ENCODE assay signal across 18 cellular contexts in genomic region chr20:32003325-32003724, GRCh38. TPM values are rescaled to one million over a fixed set of nuclear protein-coding genes. Genes with fewer than 3 reads are reported as not detected.
DNase-seq lines count a peak whose midpoint lies in the region; ATAC-seq, FAIRE-seq and TF ChIP-seq lines count a peak whose summit lies in the region.
"Had no signal": no experiment of that assay in that cellular context is flagged by ENCODE, and none has a peak within 500 bp of the region (broad histone marks: within the 10 kb centered on the region; RNA-seq: fewer than 3 reads in every experiment).

No MANE protein-coding gene starts in this region.

- BruUV-seq in HepG2 (replicated peaks; lab: Mats Ljungman, UMichigan): no TSS peak

- H3K4me2 ChIP-seq in HepG2 (ENCODE audit: low read depth, low read length): no peak overlapping the region
- H3K4me2 ChIP-seq: BLaER1 had no signal

- H3K36me3 ChIP-seq in HepG2 (replicated peaks in 1 of 2; ENCODE audit: control insufficient read depth in 1 of 2, insufficient read depth in 2 of 2, low read length in 2 of 2) (no peaks in the 10 kb centered on the region), right lobe of liver (no peaks in the 10 kb centered on the region)
- H3K36me3 ChIP-seq: BLaER1, HAP-1 had no signal

- H3K9me3 ChIP-seq in HepG2 (ENCODE audit: low read length): no peaks in the 10 kb centered on the region
- no peaks in the 10 kb centered on the region for H3K9me3 ChIP-seq in right lobe of liver
- H3K9me3 ChIP-seq: BLaER1, HAP-1 had no signal

- H3K27me3 Mint-ChIP-seq in endothelial cell (ENCODE audit: unreplicated experiment): peaks cover 13% of the 10 kb centered on the region

- CTCF ChIA-PET in HepG2 (lab: Yijun Ruan, JAX; ENCODE audit: low intra/inter-chr PET ratio, low total read pairs): no interaction called here
- CTCF ChIA-PET in RWPE1 (lab: Yijun Ruan, JAX): interaction anchor here (1.1 kb wide), 1 partner anchor 14 kb away, joined by 3 read pairs; no protein-coding TSS in a partner anchor

- ATAC-seq in HepG2 (no peak), right lobe of liver (no peak)

- 0% methylated on average over 2 of the region's 2 CpGs for WGBS in HepG2 (ENCODE audit: low lambda C conversion rate)
- 48% methylated on average over 2 of the region's 2 CpGs for WGBS in right lobe of liver (ENCODE audit: insufficient coverage, low coverage, low lambda C conversion rate, missing lambda C conversion rate)

- TF ChIP-seq RAD21 in HepG2 (CRISPR knock-in tag; IDR thresholded peaks at IDR 0.05): no peak

- TF ChIP-seq POLR2A in HepG2 (IDR thresholded peaks at IDR 0.05; ENCODE audit: insufficient read depth in 1 of 2, low read depth in 2 of 2, low read length in 2 of 2): no peak
- no peak for TF ChIP-seq POLR2A in right lobe of liver (IDR thresholded peaks at IDR 0.05)

- no peaks in the 10 kb centered on the region for H4K20me1 ChIP-seq in HepG2 (ENCODE audit: insufficient read depth, low read length)
- H4K20me1 ChIP-seq: BLaER1 had no signal

- POLR2A ChIA-PET in HepG2 (lab: Yijun Ruan, JAX) (no interaction called here), RWPE1 (lab: Yijun Ruan, JAX; ENCODE audit: low non-redundant PET) (no interaction called here)

- H2AFZ ChIP-seq in HepG2 (ENCODE audit: low read length): no peak overlapping the region

- H3K79me2 ChIP-seq in HepG2 (ENCODE audit: insufficient read depth, low read length): no peaks in the 10 kb centered on the region

- H3K27ac Mint-ChIP-seq in endothelial cell (ENCODE audit: unreplicated experiment): peak overlapping the region; percentile 38
- H3K27ac Mint-ChIP-seq: CD14-positive monocyte; CD4-positive, alpha-beta memory T cell had no signal

- TF ChIP-seq CTCF in HepG2 (CRISPR knock-in tag; IDR thresholded peaks at IDR 0.05): no peak
- TF ChIP-seq CTCF in right lobe of liver (IDR thresholded peaks at IDR 0.05): no peak
- no peak for TF ChIP-seq CTCF in RWPE1 (conservative IDR thresholded peaks at IDR 0.05; ENCODE audit: low read depth)
- no peak for TF ChIP-seq CTCF in endothelial cell (IDR thresholded peaks at IDR 0.05; ENCODE audit: unreplicated experiment)

- H3K4me1 Mint-ChIP-seq in endothelial cell (ENCODE audit: unreplicated experiment): peaks cover 45% of the 10 kb centered on the region
- H3K4me1 Mint-ChIP-seq: CD4-positive, alpha-beta memory T cell had no signal

- no peak for FAIRE-seq in HepG2 (lab: Jason Lieb, UNC)

- H3K4me3 ChIP-seq in HepG2 (replicated peaks in 1 of 3; ENCODE audit: insufficient read depth in 1 of 3, low read depth in 2 of 3, low read length in 3 of 3): no peak overlapping the region
- H3K4me3 ChIP-seq in right lobe of liver: no peak overlapping the region
- H3K4me3 ChIP-seq: BLaER1, HAP-1 had no signal

- TF ChIP-seq EP300 in HepG2 (IDR thresholded peaks at IDR 0.05; ENCODE audit: low read depth in 2 of 2, low read length in 2 of 2) (no peak), HepG2 (CRISPR knock-in tag; IDR thresholded peaks at IDR 0.05; ENCODE audit: borderline replicate concordance) (no peak)

- no peaks in the 10 kb centered on the region for H3K4me1 ChIP-seq in HepG2 (ENCODE audit: insufficient read depth, low read length)
- H3K4me1 ChIP-seq in right lobe of liver: no peaks in the 10 kb centered on the region
- H3K4me1 ChIP-seq: HAP-1 had no signal

- in situ Hi-C loops in HepG2 (cut with HindIII; ENCODE audit: extremely low pct_ligation_motif_present, low pct_unique_long_range_greater_than_20kb): no loop called here

- H3K36me3 Mint-ChIP-seq in endothelial cell (ENCODE audit: low read depth, unreplicated experiment): no peaks in the 10 kb centered on the region
- H3K36me3 Mint-ChIP-seq: CD14-positive monocyte; CD4-positive, alpha-beta memory T cell had no signal

- no peaks in the 10 kb centered on the region for H3K9me3 Mint-ChIP-seq in endothelial cell (ENCODE audit: unreplicated experiment)
- H3K9me3 Mint-ChIP-seq: CD14-positive monocyte; CD4-positive, alpha-beta memory T cell had no signal

- H3K27ac ChIP-seq in HepG2 (ENCODE audit: extremely low read length, insufficient read depth, low read length) (no peak overlapping the region), right lobe of liver (no peak overlapping the region), RWPE1 (no peak overlapping the region)
- H3K27ac ChIP-seq: 22Rv1, BLaER1 had no signal

- H3K4me3 Mint-ChIP-seq in endothelial cell (ENCODE audit: unreplicated experiment): no peak overlapping the region
- H3K4me3 Mint-ChIP-seq: CD14-positive monocyte; CD4-positive, alpha-beta memory T cell had no signal

- no peak overlapping the region for H3K9ac ChIP-seq in HepG2 (ENCODE audit: insufficient read depth, low read depth, low read length)
- H3K9ac ChIP-seq: BLaER1 had no signal

- intact Hi-C loops in HepG2 (cut with micrococcal nuclease; ENCODE audit: unreplicated experiment) (no loop called here), right lobe of liver (cut with DNase I) (no loop called here)

- peaks cover 11 to 32% of the 10 kb centered on the region in 2 experiments for H3K27me3 ChIP-seq in HepG2 (ENCODE audit: control insufficient read depth in 1 of 2, insufficient read depth in 2 of 2, low read length in 2 of 2)
- H3K27me3 ChIP-seq in right lobe of liver: no peaks in the 10 kb centered on the region
- H3K27me3 ChIP-seq: BLaER1 had no signal

- DNase-seq in HepG2 (ENCODE audit: low spot score): no peak
- no peak for DNase-seq in right lobe of liver
- DNase-seq in RWPE1 (ENCODE audit: low spot score): peak; percentile 42
- no peak for DNase-seq in endothelial cell (ENCODE audit: low spot score)
- DNase-seq in 8988T: no peak
- no peak for DNase-seq in NCI-H226
- DNase-seq: CD4-positive, alpha-beta memory T cell; DMS153; DMS79; GDM1; GOT3 had no signal

RNA-seq across cellular contexts. Expression of gene CCM2L, which starts 6.9 kb away (rescaled TPM):
- total RNA-seq in HepG2 (2016; rRNA removed; fragmentation: Illumina TruSeq; extraction: Trizol): 0.15 TPM in 1 of 2 replicates, not detected in the other
- total RNA-seq in HepG2 (2016; cell fraction: cytosol; rRNA removed; fragmentation: Illumina TruSeq; extraction: Trizol; ENCODE audit: low read depth): 0.18 TPM in 1 of 2 replicates, not detected in the other
- total RNA-seq in HepG2 (2016; cell fraction: insoluble cytoplasmic fraction; rRNA removed; fragmentation: Illumina TruSeq; extraction: Trizol): 0.09 TPM in 1 of 2 replicates, not detected in the other
- not detected in 2 replicates for total RNA-seq in HepG2 (2016; cell fraction: membrane; rRNA removed; fragmentation: Illumina TruSeq; extraction: Trizol)
- total RNA-seq in HepG2 (2016; cell fraction: nucleus; rRNA removed; fragmentation: Illumina TruSeq; extraction: Trizol): not detected in 2 replicates
- polyA plus RNA-seq in HepG2 (2011; rRNA removed): not detected in 2 replicates
- 0.13 TPM in 1 of 2 replicates, not detected in the other for polyA plus RNA-seq in HepG2 (2011; cell fraction: cytosol; rRNA removed)
- polyA plus RNA-seq in HepG2 (2011; cell fraction: nucleus; rRNA removed): 0.07 and 0.16 TPM in 2 replicates
- polyA plus RNA-seq in HepG2 (2012): 0.15 TPM in 1 of 2 replicates, not detected in the other
- polyA plus RNA-seq in HepG2 (2016; cell fraction: cytosol; fragmentation: Illumina TruSeq; extraction: Trizol; ENCODE audit: low read depth): not detected in 2 replicates
- polyA plus RNA-seq in HepG2 (2016; cell fraction: insoluble cytoplasmic fraction; fragmentation: Illumina TruSeq; extraction: Trizol; ENCODE audit: low read depth): 0.12 and 0.25 TPM in 2 replicates
- 0.08 TPM in 1 of 2 replicates, not detected in the other for polyA plus RNA-seq in HepG2 (2016; cell fraction: membrane; fragmentation: Illumina TruSeq; extraction: Trizol; ENCODE audit: low read depth)
- 0.42 TPM in 1 of 2 replicates, not detected in the other for polyA plus RNA-seq in HepG2 (2016; cell fraction: nucleus; fragmentation: Illumina TruSeq; extraction: Trizol; ENCODE audit: insufficient read depth, low read depth)
- polyA minus RNA-seq in HepG2 (2011; rRNA and poly(A)+ RNA removed; ENCODE audit: low replicate concordance): not detected in 2 replicates
- polyA minus RNA-seq in HepG2 (2011; cell fraction: cytosol; rRNA and poly(A)+ RNA removed): not detected in 2 replicates
- polyA minus RNA-seq in HepG2 (2011; cell fraction: nucleus; rRNA and poly(A)+ RNA removed): not detected in 2 replicates
- 1 to 10 TPM in 2 of 6 experiments, under 1 TPM in 4; 0.61 to 1.7 (median 0.89) TPM for total RNA-seq in right lobe of liver
- 27.2 TPM for total RNA-seq in endothelial cell (ENCODE audit: unreplicated experiment)
- total RNA-seq: A673; CD4-positive, alpha-beta memory T cell had no signal
- polyA plus RNA-seq: AG04450; CD14-positive monocyte; CD4-positive, alpha-beta memory T cell had no signal

RNA-seq across cellular contexts. Expression of gene XKR7, which starts 35.4 kb away (rescaled TPM):
- total RNA-seq in HepG2 (2016; rRNA removed; fragmentation: Illumina TruSeq; extraction: Trizol) (not detected in 2 replicates), right lobe of liver (not detected), endothelial cell (ENCODE audit: unreplicated experiment) (0.23 TPM)
- total RNA-seq in HepG2 (2016; cell fraction: cytosol; rRNA removed; fragmentation: Illumina TruSeq; extraction: Trizol; ENCODE audit: low read depth): not detected in 2 replicates
- not detected in 2 replicates for total RNA-seq in HepG2 (2016; cell fraction: insoluble cytoplasmic fraction; rRNA removed; fragmentation: Illumina TruSeq; extraction: Trizol)
- total RNA-seq in HepG2 (2016; cell fraction: membrane; rRNA removed; fragmentation: Illumina TruSeq; extraction: Trizol): not detected in 2 replicates
- not detected in 2 replicates for total RNA-seq in HepG2 (2016; cell fraction: nucleus; rRNA removed; fragmentation: Illumina TruSeq; extraction: Trizol)
- polyA plus RNA-seq in HepG2 (2011; rRNA removed): not detected in 2 replicates
- not detected in 2 replicates for polyA plus RNA-seq in HepG2 (2011; cell fraction: cytosol; rRNA removed)
- not detected in 2 replicates for polyA plus RNA-seq in HepG2 (2011; cell fraction: nucleus; rRNA removed)
- not detected in 2 replicates for polyA plus RNA-seq in HepG2 (2012)
- not detected in 2 replicates for polyA plus RNA-seq in HepG2 (2016; cell fraction: cytosol; fragmentation: Illumina TruSeq; extraction: Trizol; ENCODE audit: low read depth)
- polyA plus RNA-seq in HepG2 (2016; cell fraction: insoluble cytoplasmic fraction; fragmentation: Illumina TruSeq; extraction: Trizol; ENCODE audit: low read depth): not detected in 2 replicates
- not detected in 2 replicates for polyA plus RNA-seq in HepG2 (2016; cell fraction: membrane; fragmentation: Illumina TruSeq; extraction: Trizol; ENCODE audit: low read depth)
- not detected in 2 replicates for polyA plus RNA-seq in HepG2 (2016; cell fraction: nucleus; fragmentation: Illumina TruSeq; extraction: Trizol; ENCODE audit: insufficient read depth, low read depth)
- polyA minus RNA-seq in HepG2 (2011; rRNA and poly(A)+ RNA removed; ENCODE audit: low replicate concordance): 0.02 TPM in 1 of 2 replicates, not detected in the other
- polyA minus RNA-seq in HepG2 (2011; cell fraction: cytosol; rRNA and poly(A)+ RNA removed): not detected in 2 replicates
- polyA minus RNA-seq in HepG2 (2011; cell fraction: nucleus; rRNA and poly(A)+ RNA removed): not detected in 2 replicates
- total RNA-seq: A673; CD4-positive, alpha-beta memory T cell had no signal
- polyA plus RNA-seq: AG04450; CD4-positive, alpha-beta memory T cell had no signal

RNA-seq across cellular contexts. Expression of gene HCK, which starts 48.7 kb away (rescaled TPM):
- not detected in 2 replicates for total RNA-seq in HepG2 (2016; rRNA removed; fragmentation: Illumina TruSeq; extraction: Trizol)
- not detected in 2 replicates for total RNA-seq in HepG2 (2016; cell fraction: cytosol; rRNA removed; fragmentation: Illumina TruSeq; extraction: Trizol; ENCODE audit: low read depth)
- total RNA-seq in HepG2 (2016; cell fraction: insoluble cytoplasmic fraction; rRNA removed; fragmentation: Illumina TruSeq; extraction: Trizol): not detected in 2 replicates
- total RNA-seq in HepG2 (2016; cell fraction: membrane; rRNA removed; fragmentation: Illumina TruSeq; extraction: Trizol): not detected in 2 replicates
- total RNA-seq in HepG2 (2016; cell fraction: nucleus; rRNA removed; fragmentation: Illumina TruSeq; extraction: Trizol): not detected in 2 replicates
- polyA plus RNA-seq in HepG2 (2011; rRNA removed): 0.04 and 0.10 TPM in 2 replicates
- polyA plus RNA-seq in HepG2 (2011; cell fraction: cytosol; rRNA removed): 0.05 TPM in 1 of 2 replicates, not detected in the other
- polyA plus RNA-seq in HepG2 (2011; cell fraction: nucleus; rRNA removed): 0.06 TPM in 1 of 2 replicates, not detected in the other
- polyA plus RNA-seq in HepG2 (2012): not detected in 2 replicates
- not detected in 2 replicates for polyA plus RNA-seq in HepG2 (2016; cell fraction: cytosol; fragmentation: Illumina TruSeq; extraction: Trizol; ENCODE audit: low read depth)
- not detected in 2 replicates for polyA plus RNA-seq in HepG2 (2016; cell fraction: insoluble cytoplasmic fraction; fragmentation: Illumina TruSeq; extraction: Trizol; ENCODE audit: low read depth)
- polyA plus RNA-seq in HepG2 (2016; cell fraction: membrane; fragmentation: Illumina TruSeq; extraction: Trizol; ENCODE audit: low read depth): not detected in 2 replicates
- polyA plus RNA-seq in HepG2 (2016; cell fraction: nucleus; fragmentation: Illumina TruSeq; extraction: Trizol; ENCODE audit: insufficient read depth, low read depth): not detected in 2 replicates
- not detected in 2 replicates for polyA minus RNA-seq in HepG2 (2011; rRNA and poly(A)+ RNA removed; ENCODE audit: low replicate concordance)
- not detected in 2 replicates for polyA minus RNA-seq in HepG2 (2011; cell fraction: cytosol; rRNA and poly(A)+ RNA removed)
- not detected in 2 replicates for polyA minus RNA-seq in HepG2 (2011; cell fraction: nucleus; rRNA and poly(A)+ RNA removed)
- 10 to 100 TPM in 1 of 6 experiments, 1 to 10 TPM in 5; 2.9 to 17.1 (median 5.6) TPM for total RNA-seq in right lobe of liver
- total RNA-seq in endothelial cell (ENCODE audit: unreplicated experiment): 0.54 TPM
- total RNA-seq: A673, Daoy had no signal
- polyA plus RNA-seq: AG04450 had no signal

RNA-seq across cellular contexts. Expression of gene PDRG1, which starts 51.5 kb away (rescaled TPM):
- total RNA-seq in HepG2 (2016; rRNA removed; fragmentation: Illumina TruSeq; extraction: Trizol) (16.6 and 22.1 TPM in 2 replicates), right lobe of liver (1 to 10 TPM; 4.5 to 6.6 (median 4.9) TPM), endothelial cell (ENCODE audit: unreplicated experiment) (21.2 TPM)
- 5.1 and 5.7 TPM in 2 replicates for total RNA-seq in HepG2 (2016; cell fraction: cytosol; rRNA removed; fragmentation: Illumina TruSeq; extraction: Trizol; ENCODE audit: low read depth)
- total RNA-seq in HepG2 (2016; cell fraction: insoluble cytoplasmic fraction; rRNA removed; fragmentation: Illumina TruSeq; extraction: Trizol): 16.1 and 23.7 TPM in 2 replicates
- 12.0 and 13.1 TPM in 2 replicates for total RNA-seq in HepG2 (2016; cell fraction: membrane; rRNA removed; fragmentation: Illumina TruSeq; extraction: Trizol)
- 8.3 and 9.7 TPM in 2 replicates for total RNA-seq in HepG2 (2016; cell fraction: nucleus; rRNA removed; fragmentation: Illumina TruSeq; extraction: Trizol)
- polyA plus RNA-seq in HepG2 (2011; rRNA removed): 18.0 and 20.2 TPM in 2 replicates
- polyA plus RNA-seq in HepG2 (2011; cell fraction: cytosol; rRNA removed): 19.4 and 20.2 TPM in 2 replicates
- 11.2 and 13.9 TPM in 2 replicates for polyA plus RNA-seq in HepG2 (2011; cell fraction: nucleus; rRNA removed)
- 15.0 and 15.5 TPM in 2 replicates for polyA plus RNA-seq in HepG2 (2012)
- polyA plus RNA-seq in HepG2 (2016; cell fraction: cytosol; fragmentation: Illumina TruSeq; extraction: Trizol; ENCODE audit: low read depth): 6.4 and 6.6 TPM in 2 replicates
- polyA plus RNA-seq in HepG2 (2016; cell fraction: insoluble cytoplasmic fraction; fragmentation: Illumina TruSeq; extraction: Trizol; ENCODE audit: low read depth): 34.8 and 36.2 TPM in 2 replicates
- 11.1 and 11.7 TPM in 2 replicates for polyA plus RNA-seq in HepG2 (2016; cell fraction: membrane; fragmentation: Illumina TruSeq; extraction: Trizol; ENCODE audit: low read depth)
- polyA plus RNA-seq in HepG2 (2016; cell fraction: nucleus; fragmentation: Illumina TruSeq; extraction: Trizol; ENCODE audit: insufficient read depth, low read depth): 20.9 and 21.7 TPM in 2 replicates
- 3.7 and 8.1 TPM in 2 replicates for polyA minus RNA-seq in HepG2 (2011; rRNA and poly(A)+ RNA removed; ENCODE audit: low replicate concordance)
- polyA minus RNA-seq in HepG2 (2011; cell fraction: cytosol; rRNA and poly(A)+ RNA removed): 3.5 and 4.6 TPM in 2 replicates
- polyA minus RNA-seq in HepG2 (2011; cell fraction: nucleus; rRNA and poly(A)+ RNA removed): 5.8 and 6.6 TPM in 2 replicates

Comparison
In these comparisons a context has a peak if more than half of its experiments do, and no peak if none do; other contexts are left out.
1. RNA of gene CCM2L, which starts 6.9 kb away (total RNA-seq): 27.2 TPM in endothelial cell (single experiment); 0.61 to 1.7 TPM in right lobe of liver and 0.09 to 0.18 TPM in HepG2; every median in the first group is over 10 times any median in the second.